In the genomic region with DNA sequence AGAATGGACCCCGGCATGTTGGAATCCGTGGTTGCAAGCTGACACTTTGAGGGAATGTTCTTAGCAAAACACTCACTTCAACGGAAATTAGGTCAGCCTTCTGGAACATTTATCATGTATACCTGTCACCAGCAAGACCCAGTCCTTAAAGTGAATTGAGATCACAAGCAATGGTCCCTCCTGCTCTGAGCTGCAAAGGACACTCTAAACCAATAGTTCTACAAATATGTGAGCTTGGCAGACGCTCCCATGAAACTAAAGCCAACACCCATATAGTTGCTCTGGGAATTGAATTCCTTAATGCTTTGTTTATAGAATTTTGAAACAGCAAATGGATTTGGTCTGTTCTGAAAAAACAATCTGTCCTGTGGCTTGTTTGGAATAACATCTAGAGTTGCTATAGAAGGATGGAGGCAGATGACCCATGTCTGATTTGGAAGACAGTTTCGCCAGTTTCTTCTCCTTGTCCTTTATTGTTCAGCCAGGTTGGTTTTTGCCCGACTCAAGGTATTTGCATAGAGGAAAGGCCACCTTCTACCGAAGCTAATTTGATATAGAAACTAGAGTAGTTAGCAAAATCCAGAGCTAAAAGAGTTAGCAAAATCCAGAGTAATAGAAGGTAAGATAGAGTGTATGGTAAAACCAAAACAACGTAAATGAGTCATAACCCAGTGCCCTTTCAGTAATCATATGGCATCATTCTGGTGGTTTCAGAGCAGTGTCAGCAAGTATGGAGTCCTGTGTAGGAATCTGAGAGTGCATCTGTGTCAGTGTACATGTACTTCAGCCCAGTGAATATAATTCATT, we compare ENCODE assay signal across 7 cellular contexts.
DNase-seq lines count a peak whose midpoint lies in the region; ATAC-seq and TF ChIP-seq lines count a peak whose summit lies in the region.

No MANE protein-coding gene starts in this region.

- H2AFZ ChIP-seq in GM23338: no peak overlapping the region

- H3K4me1 ChIP-seq in GM23338 (ENCODE audit: insufficient read depth): peaks cover 23% of the 10 kb centered on the region; the same call in 1 of the 2 replicates

- no peaks in the 10 kb centered on the region for H3K9me3 Mint-ChIP-seq in GM23338

- no peaks in the 10 kb centered on the region for H3K9me2 ChIP-seq in GM23338 (ENCODE audit: insufficient read depth)

- no peaks in the 10 kb centered on the region for H3K27me3 ChIP-seq in WERI-Rb-1 (ENCODE audit: insufficient read depth, low read depth, severe bottlenecking)
- H3K27me3 ChIP-seq in GM23338 (ENCODE audit: insufficient read depth): no peaks in the 10 kb centered on the region

- no peaks in the 10 kb centered on the region for H3F3A ChIP-seq in GM23338 (replicated peaks; ENCODE audit: low read depth)

- no peak overlapping the region for H3K27ac Mint-ChIP-seq in GM23338

- no peaks in the 10 kb centered on the region for H3K79me2 ChIP-seq in GM23338 (replicated peaks; ENCODE audit: insufficient read depth)

- no peak overlapping the region for H3K4me3 Mint-ChIP-seq in GM23338

- no peaks in the 10 kb centered on the region for H3K36me3 Mint-ChIP-seq in GM23338 (ENCODE audit: low read depth)

- ATAC-seq in GM18858 (IDR thresholded peaks at IDR 0.05; ENCODE audit: unreplicated experiment): peak; percentile 99
- peak; percentile 99 for ATAC-seq in GM21825 (IDR thresholded peaks at IDR 0.05; ENCODE audit: unreplicated experiment)
- ATAC-seq in GM23338: no peak

- TF ChIP-seq CTCF in WERI-Rb-1 (IDR thresholded peaks at IDR 0.05; ENCODE audit: low read depth, low read length) (no peak), GM23338 (conservative IDR thresholded peaks at IDR 0.05; ENCODE audit: low read depth in 2 of 2) (no peak)

- no peak overlapping the region for H3K4me3 ChIP-seq in WERI-Rb-1 (ENCODE audit: low read depth, low read length)
- no peak overlapping the region for H3K4me3 ChIP-seq in GM23338

- no peak overlapping the region for H3K27ac ChIP-seq in WERI-Rb-1
- no peak overlapping the region for H3K27ac ChIP-seq in GM23338 (ENCODE audit: low read depth)

- H4K20me1 ChIP-seq in GM23338 (replicated peaks; ENCODE audit: insufficient read depth): no peaks in the 10 kb centered on the region

- H3K4me2 ChIP-seq in GM23338: no peak overlapping the region

- H3K36me3 ChIP-seq in WERI-Rb-1: no peaks in the 10 kb centered on the region
- H3K36me3 ChIP-seq in GM23338 (ENCODE audit: insufficient read depth): no peaks in the 10 kb centered on the region

- peaks cover 21% of the 10 kb centered on the region; the same call in 2 of the 3 replicates for H3K4me1 Mint-ChIP-seq in GM23338

- H3K9me3 ChIP-seq in WERI-Rb-1 (ENCODE audit: severe bottlenecking): no peaks in the 10 kb centered on the region

- H3K27me3 Mint-ChIP-seq in GM23338 (ENCODE audit: insufficient read depth, low read depth, poor library complexity): peaks cover 4% of the 10 kb centered on the region

- DNase-seq in M059J (ENCODE audit: low read depth): peak; percentile 9
- DNase-seq in epidermal melanocyte (ENCODE audit: insufficient read length, low spot score): peak; percentile 20
- DNase-seq in renal cortical epithelial cell (ENCODE audit: low read depth): peak; percentile 63
- DNase-seq in WERI-Rb-1: no peak
- DNase-seq in GM23338 (ENCODE audit: low spot score): no peak

TF ChIP-seq in GM23338, 12 proteins besides CTCF, POLR2A, EP300 and RAD21 (continues in another document):
- TF ChIP-seq REST (IDR thresholded peaks at IDR 0.05; ENCODE audit: unreplicated experiment) (no peak), NANOG (IDR thresholded peaks at IDR 0.05; ENCODE audit: borderline replicate concordance) (no peak), CREB1 (CRISPR knock-in tag; IDR thresholded peaks at IDR 0.05; ENCODE audit: low read depth) (no peak), ZNF114 (CRISPR knock-in tag; IDR thresholded peaks at IDR 0.05) (no peak), ZNF331 (CRISPR knock-in tag; IDR thresholded peaks at IDR 0.05; ENCODE audit: low read depth) (no peak), POLR2AphosphoS5 (IDR thresholded peaks at IDR 0.05; ENCODE audit: low read depth) (no peak), STAT1 (IDR thresholded peaks at IDR 0.05; ENCODE audit: unreplicated experiment) (no peak), JUNB (IDR thresholded peaks at IDR 0.05; ENCODE audit: unreplicated experiment) (no peak), EZH2phosphoT487 (IDR thresholded peaks at IDR 0.05; ENCODE audit: unreplicated experiment) (no peak), EZH2 (IDR thresholded peaks at IDR 0.05; ENCODE audit: low read depth, unreplicated experiment) (no peak)
- TF ChIP-seq, protein P1, sequence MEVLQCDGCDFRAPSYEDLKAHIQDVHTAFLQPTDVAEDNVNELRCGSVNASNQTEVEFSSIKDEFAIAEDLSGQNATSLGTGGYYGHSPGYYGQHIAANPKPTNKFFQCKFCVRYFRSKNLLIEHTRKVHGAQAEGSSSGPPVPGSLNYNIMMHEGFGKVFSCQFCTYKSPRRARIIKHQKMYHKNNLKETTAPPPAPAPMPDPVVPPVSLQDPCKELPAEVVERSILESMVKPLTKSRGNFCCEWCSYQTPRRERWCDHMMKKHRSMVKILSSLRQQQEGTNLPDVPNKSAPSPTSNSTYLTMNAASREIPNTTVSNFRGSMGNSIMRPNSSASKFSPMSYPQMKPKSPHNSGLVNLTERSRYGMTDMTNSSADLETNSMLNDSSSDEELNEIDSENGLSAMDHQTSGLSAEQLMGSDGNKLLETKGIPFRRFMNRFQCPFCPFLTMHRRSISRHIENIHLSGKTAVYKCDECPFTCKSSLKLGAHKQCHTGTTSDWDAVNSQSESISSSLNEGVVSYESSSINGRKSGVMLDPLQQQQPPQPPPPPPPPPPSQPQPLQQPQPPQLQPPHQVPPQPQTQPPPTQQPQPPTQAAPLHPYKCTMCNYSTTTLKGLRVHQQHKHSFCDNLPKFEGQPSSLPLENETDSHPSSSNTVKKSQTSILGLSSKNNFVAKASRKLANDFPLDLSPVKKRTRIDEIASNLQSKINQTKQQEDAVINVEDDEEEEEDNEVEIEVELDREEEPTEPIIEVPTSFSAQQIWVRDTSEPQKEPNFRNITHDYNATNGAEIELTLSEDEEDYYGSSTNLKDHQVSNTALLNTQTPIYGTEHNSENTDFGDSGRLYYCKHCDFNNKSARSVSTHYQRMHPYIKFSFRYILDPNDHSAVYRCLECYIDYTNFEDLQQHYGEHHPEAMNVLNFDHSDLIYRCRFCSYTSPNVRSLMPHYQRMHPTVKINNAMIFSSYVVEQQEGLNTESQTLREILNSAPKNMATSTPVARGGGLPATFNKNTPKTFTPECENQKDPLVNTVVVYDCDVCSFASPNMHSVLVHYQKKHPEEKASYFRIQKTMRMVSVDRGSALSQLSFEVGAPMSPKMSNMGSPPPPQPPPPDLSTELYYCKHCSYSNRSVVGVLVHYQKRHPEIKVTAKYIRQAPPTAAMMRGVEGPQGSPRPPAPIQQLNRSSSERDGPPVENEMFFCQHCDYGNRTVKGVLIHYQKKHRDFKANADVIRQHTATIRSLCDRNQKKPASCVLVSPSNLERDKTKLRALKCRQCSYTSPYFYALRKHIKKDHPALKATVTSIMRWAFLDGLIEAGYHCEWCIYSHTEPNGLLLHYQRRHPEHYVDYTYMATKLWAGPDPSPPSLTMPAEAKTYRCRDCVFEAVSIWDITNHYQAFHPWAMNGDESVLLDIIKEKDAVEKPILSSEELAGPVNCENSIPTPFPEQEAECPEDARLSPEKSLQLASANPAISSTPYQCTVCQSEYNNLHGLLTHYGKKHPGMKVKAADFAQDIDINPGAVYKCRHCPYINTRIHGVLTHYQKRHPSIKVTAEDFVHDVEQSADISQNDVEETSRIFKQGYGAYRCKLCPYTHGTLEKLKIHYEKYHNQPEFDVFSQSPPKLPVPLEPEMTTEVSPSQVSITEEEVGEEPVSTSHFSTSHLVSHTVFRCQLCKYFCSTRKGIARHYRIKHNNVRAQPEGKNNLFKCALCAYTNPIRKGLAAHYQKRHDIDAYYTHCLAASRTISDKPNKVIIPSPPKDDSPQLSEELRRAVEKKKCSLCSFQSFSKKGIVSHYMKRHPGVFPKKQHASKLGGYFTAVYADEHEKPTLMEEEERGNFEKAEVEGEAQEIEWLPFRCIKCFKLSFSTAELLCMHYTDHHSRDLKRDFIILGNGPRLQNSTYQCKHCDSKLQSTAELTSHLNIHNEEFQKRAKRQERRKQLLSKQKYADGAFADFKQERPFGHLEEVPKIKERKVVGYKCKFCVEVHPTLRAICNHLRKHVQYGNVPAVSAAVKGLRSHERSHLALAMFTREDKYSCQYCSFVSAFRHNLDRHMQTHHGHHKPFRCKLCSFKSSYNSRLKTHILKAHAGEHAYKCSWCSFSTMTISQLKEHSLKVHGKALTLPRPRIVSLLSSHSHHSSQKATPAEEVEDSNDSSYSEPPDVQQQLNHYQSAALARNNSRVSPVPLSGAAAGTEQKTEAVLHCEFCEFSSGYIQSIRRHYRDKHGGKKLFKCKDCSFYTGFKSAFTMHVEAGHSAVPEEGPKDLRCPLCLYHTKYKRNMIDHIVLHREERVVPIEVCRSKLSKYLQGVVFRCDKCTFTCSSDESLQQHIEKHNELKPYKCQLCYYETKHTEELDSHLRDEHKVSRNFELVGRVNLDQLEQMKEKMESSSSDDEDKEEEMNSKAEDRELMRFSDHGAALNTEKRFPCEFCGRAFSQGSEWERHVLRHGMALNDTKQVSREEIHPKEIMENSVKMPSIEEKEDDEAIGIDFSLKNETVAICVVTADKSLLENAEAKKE (CRISPR knock-in tag; IDR thresholded peaks at IDR 0.05): no peak

Comparison
In these comparisons a context has a peak if more than half of its experiments do, and no peak if none do; other contexts are left out.
1. DNase-seq: peak in M059J (single experiment), epidermal melanocyte (single experiment) and renal cortical epithelial cell (single experiment); none in WERI-Rb-1 (single experiment) and GM23338 (single experiment).